Comparison of ENCODE assay signal across 9 cellular contexts in the genomic region with DNA sequence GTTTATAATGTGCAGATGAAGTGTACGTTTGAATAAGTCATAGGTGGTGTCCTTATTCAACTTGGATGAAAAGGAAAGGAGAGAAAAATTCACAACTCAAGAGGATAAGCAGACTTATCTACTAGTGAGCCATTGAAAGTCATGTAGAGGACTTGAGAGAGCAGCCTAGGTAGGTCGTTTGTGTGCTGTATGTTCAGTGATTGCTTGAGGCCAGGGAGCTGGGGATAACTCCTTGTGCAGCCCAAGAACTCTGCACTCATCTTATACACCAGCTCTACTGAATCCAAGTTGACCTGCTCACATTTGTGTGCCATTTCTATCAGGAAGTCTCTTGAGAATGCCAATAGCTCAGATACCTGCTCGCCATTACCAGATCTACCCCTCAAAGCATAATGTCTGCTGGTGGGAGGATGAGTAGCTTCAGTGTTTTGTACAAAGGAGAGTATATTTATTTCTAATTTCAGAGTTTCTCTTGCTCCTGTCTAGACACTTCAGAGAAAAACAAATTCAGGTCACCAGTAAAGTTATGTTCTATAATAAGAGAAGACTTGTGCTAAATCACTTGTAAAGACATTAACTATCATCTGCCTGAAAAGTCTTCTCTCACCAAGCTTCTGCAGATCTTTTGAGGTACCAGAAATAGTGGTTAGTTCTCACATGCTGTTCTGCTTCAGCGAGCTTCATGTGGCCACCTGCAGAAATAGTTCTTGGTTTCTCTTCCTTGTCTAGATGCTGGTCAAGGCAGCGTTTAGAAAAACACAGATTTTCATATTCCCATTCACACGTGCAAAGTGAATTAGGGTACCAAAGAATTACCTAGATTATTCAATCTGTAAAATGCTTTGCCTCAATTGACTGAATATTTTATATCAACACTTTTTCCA. TPM values are rescaled to one million over a fixed set of nuclear protein-coding genes. Genes with fewer than 3 reads are reported as not detected.
DNase-seq lines count a peak whose midpoint lies in the region; ATAC-seq and TF ChIP-seq lines count a peak whose summit lies in the region.
"Had no signal": no experiment of that assay in that cellular context is flagged by ENCODE, and none has a peak within 500 bp of the region (broad histone marks: within the 10 kb centered on the region; RNA-seq: fewer than 3 reads in every experiment).

No MANE protein-coding gene starts in this region.

- TF ChIP-seq CTCF in GM12865 (IDR thresholded peaks at IDR 0.05; ENCODE audit: insufficient read depth, low read depth, low read length, missing control alignments) = no peak
- no peak for TF ChIP-seq CTCF in chondrocyte (IDR thresholded peaks at IDR 0.05)

- ATAC-seq in GM19455 (IDR thresholded peaks at IDR 0.05; ENCODE audit: unreplicated experiment) = peak; percentile 95
- ATAC-seq in HG03064 (IDR thresholded peaks at IDR 0.05; ENCODE audit: low read depth, unreplicated experiment) = peak; percentile 85
- ATAC-seq in SK-N-SH treated with all-trans-retinoic acid at 6 μM for 48 hours = no peak

- peak; percentile 94 for DNase-seq in GM12865 (ENCODE audit: low read depth)
- no peak for DNase-seq in cortex of kidney (lab: John Stamatoyannopoulos, UW)
- DNase-seq in chondrocyte (ENCODE audit: low spot score) = no peak
- DNase-seq in NCI-H1930 (lab: John Stamatoyannopoulos, UW) = no peak
- DNase-seq: stimulated activated CD4-positive, alpha-beta T cell treated with anti-CD3 and anti-CD28 coated beads, Interleukin-4, amount 100 ng/mL, for 1 hour had no signal

- H3K36me3 Mint-ChIP-seq in activated naive CD8-positive, alpha-beta T cell = peaks cover 11% of the 10 kb centered on the region
- H3K36me3 Mint-ChIP-seq in chondrocyte (ENCODE audit: low read depth) = no peaks in the 10 kb centered on the region

- peak overlapping the region; percentile 4 for H3K4me3 Mint-ChIP-seq in activated naive CD8-positive, alpha-beta T cell
- no peak overlapping the region for H3K4me3 Mint-ChIP-seq in chondrocyte (ENCODE audit: unreplicated experiment)

- no peaks in the 10 kb centered on the region for H3K27me3 Mint-ChIP-seq in activated naive CD8-positive, alpha-beta T cell
- H3K27me3 Mint-ChIP-seq in chondrocyte (ENCODE audit: low read depth) = peaks cover 8% of the 10 kb centered on the region

- peaks cover 69% of the 10 kb centered on the region for H3K4me1 Mint-ChIP-seq in activated naive CD8-positive, alpha-beta T cell (ENCODE audit: low read depth)
- no peaks in the 10 kb centered on the region for H3K4me1 Mint-ChIP-seq in chondrocyte (ENCODE audit: low read depth)

- no peaks in the 10 kb centered on the region for H3K9me3 Mint-ChIP-seq in activated naive CD8-positive, alpha-beta T cell (ENCODE audit: low read depth)
- H3K9me3 Mint-ChIP-seq in chondrocyte (ENCODE audit: low read depth) = no peaks in the 10 kb centered on the region

- peak overlapping the region; percentile 13 for H3K4me3 ChIP-seq in GM12865 (ENCODE audit: low read depth, low read length)

- peak overlapping the region; percentile 81 for H3K27ac Mint-ChIP-seq in activated naive CD8-positive, alpha-beta T cell
- no peak overlapping the region for H3K27ac Mint-ChIP-seq in chondrocyte (ENCODE audit: unreplicated experiment)

TF ChIP-seq in SK-N-SH treated with all-trans-retinoic acid at 6 μM for 48 hours, 23 proteins besides CTCF, POLR2A, EP300 and RAD21:
- TF ChIP-seq ZFP3 (CRISPR knock-in tag; IDR thresholded peaks at IDR 0.05) = no peak
- TF ChIP-seq RARB (CRISPR knock-in tag; IDR thresholded peaks at IDR 0.05) = no peak
- no peak for TF ChIP-seq PPARA (CRISPR knock-in tag; IDR thresholded peaks at IDR 0.05; ENCODE audit: borderline replicate concordance)
- TF ChIP-seq ARNTL (CRISPR knock-in tag; IDR thresholded peaks at IDR 0.05; ENCODE audit: borderline replicate concordance, low read depth) = no peak
- no peak for TF ChIP-seq CSDC2 (CRISPR knock-in tag; IDR thresholded peaks at IDR 0.05)
TF ChIP-seq in SK-N-SH treated with all-trans-retinoic acid at 6 μM for 48 hours: peak in this region for 0.

RNA-seq across cellular contexts. Expression of gene S1PR1, which starts 10.8 kb away (rescaled TPM):
- 0.15 to 0.40 TPM (median 0.17 TPM) in 3 replicates for total RNA-seq in chondrocyte
